9 cellular contexts compared by ENCODE assay signal in the genomic region with DNA sequence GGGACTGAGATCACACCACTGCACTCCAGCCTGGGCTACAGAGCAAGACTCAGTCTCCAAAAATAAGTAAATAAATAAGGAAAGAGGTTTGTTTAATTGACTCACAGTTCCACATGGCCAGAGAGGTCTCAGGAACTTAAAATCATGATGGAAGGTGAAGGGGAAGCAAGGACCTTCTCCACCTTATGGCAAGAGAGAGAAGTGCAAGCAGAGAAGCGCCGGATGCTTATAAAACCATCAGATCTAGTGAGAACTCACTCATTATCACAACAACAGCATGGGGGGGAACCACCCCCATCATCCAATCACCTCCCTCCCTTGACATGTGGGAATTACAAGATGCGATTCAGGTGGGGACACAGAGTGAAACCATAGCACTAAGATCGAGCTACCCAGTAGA. TPM values are rescaled to one million over a fixed set of nuclear protein-coding genes. Genes with fewer than 3 reads are reported as not detected.
A peak's percentile ranks its signal among the peaks of the same experiment; 100 is the strongest.
DNase-seq lines count a peak whose midpoint lies in the region; ATAC-seq, FAIRE-seq and TF ChIP-seq lines count a peak whose summit lies in the region.
"Had no signal": no experiment of that assay in that cellular context is flagged by ENCODE, and none has a peak within 500 bp of the region (broad histone marks: within the 10 kb centered on the region; RNA-seq: fewer than 3 reads in every experiment).

No MANE protein-coding gene starts in this region.

- POLR2A ChIA-PET in CD8-positive, alpha-beta memory T cell (lab: Charles Lee) = no interaction called here

- H3K27me3 ChIP-seq in Karpas-422 (ENCODE audit: low read length) (no peaks in the 10 kb centered on the region), endodermal cell (ENCODE audit: control insufficient read depth, insufficient read depth, low read length, poor library complexity, severe bottlenecking) (no peaks in the 10 kb centered on the region), right cardiac atrium (ENCODE audit: control insufficient read depth, insufficient read depth) (no peaks in the 10 kb centered on the region)
- no peaks in the 10 kb centered on the region for H3K27me3 ChIP-seq in CD8-positive, alpha-beta memory T cell (ENCODE audit: insufficient read depth, low read length, poor library complexity, severe bottlenecking)

- H2AFZ ChIP-seq in Karpas-422 (ENCODE audit: low read length) = no peak overlapping the region

- 76 to 100% methylated on average over 2 to 4 of the region's 4 CpGs for WGBS in endodermal cell (ENCODE audit: insufficient coverage in 1 of 2, insufficient read length in 1 of 2), 2 experiments
- 81% methylated on average over 4 of the region's 4 CpGs for WGBS in right cardiac atrium

- CTCF ChIA-PET in CD8-positive, alpha-beta memory T cell (lab: Charles Lee) = interaction anchor here (6.1 kb wide), 1 partner anchor 19 kb away, joined by 23 read pairs; no protein-coding TSS in a partner anchor

- H3K9me2 ChIP-seq in Karpas-422 (replicated peaks; ENCODE audit: insufficient read depth, low read length) = no peaks in the 10 kb centered on the region

- no peaks in the 10 kb centered on the region for H4K20me1 ChIP-seq in Karpas-422 (ENCODE audit: insufficient read depth, low read depth, low read length)

- H3K4me1 ChIP-seq in Karpas-422 (ENCODE audit: low read length) (no peaks in the 10 kb centered on the region), endodermal cell (ENCODE audit: control insufficient read depth, insufficient read depth, low read length) (peaks cover 14% of the 10 kb centered on the region), right cardiac atrium (ENCODE audit: control insufficient read depth, insufficient read depth, low read length) (no peaks in the 10 kb centered on the region)
- no peaks in the 10 kb centered on the region for H3K4me1 ChIP-seq in CD8-positive, alpha-beta memory T cell (ENCODE audit: insufficient read depth, low read length)

- peak overlapping the region; percentile 79 for H3K4me3 Mint-ChIP-seq in endodermal cell
- H3K4me3 Mint-ChIP-seq in CD8-positive, alpha-beta memory T cell = no peak overlapping the region
- H3K4me3 Mint-ChIP-seq: activated naive CD8-positive, alpha-beta T cell had no signal

- peaks cover 34% of the 10 kb centered on the region for H3K36me3 Mint-ChIP-seq in endodermal cell (ENCODE audit: low read depth)
- no peaks in the 10 kb centered on the region for H3K36me3 Mint-ChIP-seq in CD8-positive, alpha-beta memory T cell
- H3K36me3 Mint-ChIP-seq: activated naive CD8-positive, alpha-beta T cell had no signal

- H3K79me2 ChIP-seq in Karpas-422 (ENCODE audit: low read length) = no peaks in the 10 kb centered on the region

- intact Hi-C loops in right cardiac atrium (cut with DNase I) = no loop called here
- intact Hi-C loops in posterior cingulate gyrus (cut with DNase I) = no loop called here

- TF ChIP-seq CTCF in D721Med (IDR thresholded peaks at IDR 0.05; ENCODE audit: insufficient read depth, missing control alignments) (peak; percentile 38), endodermal cell (conservative IDR thresholded peaks at IDR 0.05) (peak; percentile 89)

- no peaks in the 10 kb centered on the region for H3K9me3 ChIP-seq in Karpas-422 (ENCODE audit: low read length)
- peaks cover 27% of the 10 kb centered on the region for H3K9me3 ChIP-seq in endodermal cell (ENCODE audit: control insufficient read depth, low read length)
- no peaks in the 10 kb centered on the region for H3K9me3 ChIP-seq in CD8-positive, alpha-beta memory T cell (ENCODE audit: low read length)
- no peaks in the 10 kb centered on the region for H3K9me3 ChIP-seq in right cardiac atrium (ENCODE audit: control insufficient read depth, low read length)

- peaks cover 57% of the 10 kb centered on the region for H3K4me1 Mint-ChIP-seq in endodermal cell
- no peaks in the 10 kb centered on the region for H3K4me1 Mint-ChIP-seq in CD8-positive, alpha-beta memory T cell

- peaks cover 23% of the 10 kb centered on the region for H3K9me3 Mint-ChIP-seq in endodermal cell
- peaks cover 0 to 11% (median 3%) of the 10 kb centered on the region in 5 donors for H3K9me3 Mint-ChIP-seq in CD8-positive, alpha-beta memory T cell

- H3K4me3 ChIP-seq in Karpas-422 (ENCODE audit: low read length) (no peak overlapping the region), endodermal cell (ENCODE audit: low read length) (peak overlapping the region; percentile 93), right cardiac atrium (ENCODE audit: low read length) (no peak overlapping the region)
- H3K4me3 ChIP-seq in CD8-positive, alpha-beta memory T cell (ENCODE audit: low read length) = no peak overlapping the region

- H3K27ac ChIP-seq in Karpas-422 (ENCODE audit: low read length) = no peak overlapping the region
- H3K27ac ChIP-seq in endodermal cell (ENCODE audit: low read depth, low read length) = no peak overlapping the region
- H3K27ac ChIP-seq in CD8-positive, alpha-beta memory T cell (ENCODE audit: low read depth, low read length) = no peak overlapping the region
- H3K27ac ChIP-seq in right cardiac atrium (ENCODE audit: low read length) = no peak overlapping the region

- peak overlapping the region; percentile 79 for H3K27ac Mint-ChIP-seq in endodermal cell
- H3K27ac Mint-ChIP-seq in CD8-positive, alpha-beta memory T cell = no peak overlapping the region
- H3K27ac Mint-ChIP-seq: activated naive CD8-positive, alpha-beta T cell had no signal

- no peak for FAIRE-seq in D721Med (lab: Jason Lieb, UNC)

- ATAC-seq in GM19455 (IDR thresholded peaks at IDR 0.05; ENCODE audit: unreplicated experiment) (peak; percentile 74), right cardiac atrium (no peak)

- no peaks in the 10 kb centered on the region for H3K36me3 ChIP-seq in Karpas-422 (ENCODE audit: insufficient read depth, low read length)
- H3K36me3 ChIP-seq in endodermal cell (ENCODE audit: control insufficient read depth, insufficient read depth, low read length) = peaks cover 21% of the 10 kb centered on the region
- H3K36me3 ChIP-seq in CD8-positive, alpha-beta memory T cell (ENCODE audit: insufficient read depth, low read length) = no peaks in the 10 kb centered on the region

- DNase-seq in D721Med (ENCODE audit: insufficient read length, low spot score) (no peak), Karpas-422 (peak; percentile 68), endodermal cell (peak; percentile 90), right cardiac atrium (no peak), posterior cingulate gyrus (no peak)
- no peak for DNase-seq in CD8-positive, alpha-beta memory T cell
- no peak for DNase-seq in activated effector memory CD4-positive, alpha-beta T cell treated with anti-CD3 and anti-CD28 coated beads, Interleukin-2, amount 50 U/mL, for 16 hours

- no peak overlapping the region for H3K4me2 ChIP-seq in Karpas-422 (ENCODE audit: low read depth, low read length, poor library complexity, severe bottlenecking)

- H3K27me3 Mint-ChIP-seq in endodermal cell (ENCODE audit: insufficient read depth) = no peaks in the 10 kb centered on the region
- peaks cover 10 to 33% of the 10 kb centered on the region in 2 donors for H3K27me3 Mint-ChIP-seq in CD8-positive, alpha-beta memory T cell

- H3K9ac ChIP-seq in Karpas-422 (ENCODE audit: low read length) = no peak overlapping the region
- H3K9ac ChIP-seq in endodermal cell (ENCODE audit: extremely low read depth, low read length, poor library complexity, severe bottlenecking) = peak overlapping the region; percentile 96

RNA-seq across cellular contexts. Expression of gene RGMB, which starts 22.8 kb away (rescaled TPM):
- 0.94 and 3.1 TPM in 2 replicates for total RNA-seq in Karpas-422 (2014; rRNA removed; shearing (Covaris generic); ENCODE audit: low replicate concordance)
- total RNA-seq in endodermal cell (10 to 100 TPM; 60.2 to 71.6 TPM), right cardiac atrium (10 to 100 TPM; 15.6 to 17.7 (median 16.7) TPM)
- polyA plus RNA-seq in endodermal cell (2013, experiment 1 of 2) = 105 TPM
- 81.8 TPM for polyA plus RNA-seq in endodermal cell (2013, experiment 2 of 2)
- 1 to 10 TPM; 5.1 to 5.2 TPM for total RNA-seq in CD8-positive, alpha-beta memory T cell
- polyA plus RNA-seq in CD8-positive, alpha-beta memory T cell = 2.1 TPM
- polyA plus RNA-seq in right cardiac atrium = 6.5 TPM

Comparison
In these comparisons a context has a peak if more than half of its experiments do, and no peak if none do; other contexts are left out.
1. DNase-seq: peak in Karpas-422 (single experiment) and endodermal cell (single experiment); none in D721Med (single experiment), CD8-positive, alpha-beta memory T cell (0 of 5), right cardiac atrium (0 of 3), posterior cingulate gyrus (0 of 10) and activated effector memory CD4-positive, alpha-beta T cell treated with anti-CD3 and anti-CD28 coated beads, Interleukin-2, amount 50 U/mL, for 16 hours (single experiment).